ENCODE assay signal across 16 cellular contexts in the genomic region with DNA sequence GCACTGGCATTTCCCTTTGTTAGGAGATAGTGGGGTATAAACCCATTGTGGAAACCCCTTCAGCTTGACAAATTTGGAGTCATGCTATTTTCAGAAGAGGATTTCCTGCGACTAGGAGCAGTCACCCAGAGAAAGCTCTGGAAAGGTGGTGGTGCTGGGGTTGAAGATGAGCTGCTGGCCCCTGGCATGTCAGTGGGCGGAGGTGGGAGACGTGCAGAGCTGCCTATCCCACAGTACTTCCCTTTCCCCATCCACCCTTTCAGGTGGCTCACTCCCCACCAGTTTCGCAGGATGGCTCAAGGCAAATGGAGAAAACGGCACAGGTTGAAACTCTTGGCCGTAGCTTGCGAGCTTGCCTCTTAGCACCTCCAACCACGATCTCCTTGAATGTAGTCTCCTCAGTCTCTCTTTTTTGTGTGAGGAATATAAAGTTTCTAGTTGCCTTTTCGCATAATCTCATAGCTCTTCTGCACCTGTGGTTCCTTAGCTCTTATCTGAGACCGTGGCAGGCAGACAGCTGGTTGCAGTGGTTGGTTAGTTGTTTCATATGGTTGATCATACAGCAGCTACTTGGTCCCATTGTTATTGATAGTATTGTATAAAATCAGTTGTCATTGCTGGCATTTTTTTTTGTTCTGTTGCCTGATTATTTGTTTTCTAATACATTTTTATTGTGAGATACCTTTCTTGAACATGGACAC. TPM values are rescaled to one million over a fixed set of nuclear protein-coding genes. Genes with fewer than 3 reads are reported as not detected.
A peak's percentile ranks its signal among the peaks of the same experiment; 100 is the strongest.
DNase-seq lines count a peak whose midpoint lies in the region; ATAC-seq and TF ChIP-seq lines count a peak whose summit lies in the region.
"Had no signal": no experiment of that assay in that cellular context is flagged by ENCODE, and none has a peak within 500 bp of the region (broad histone marks: within the 10 kb centered on the region; RNA-seq: fewer than 3 reads in every experiment).

No MANE protein-coding gene starts in this region.

- 88% methylated on average over 10 of the region's 10 CpGs for WGBS in upper lobe of left lung, 2 donors

- H3K9me3 Mint-ChIP-seq in activated CD8-positive, alpha-beta T cell treated with anti-CD3 and anti-CD28 coated beads, Interleukin-2, amount 10 ng/mL, durations not matched to agents 7 days and 5 days (ENCODE audit: insufficient read depth), result no peaks in the 10 kb centered on the region
- H3K9me3 Mint-ChIP-seq in activated CD8-positive, alpha-beta T cell treated with anti-CD3 and anti-CD28 coated beads for 36 hours, result no peaks in the 10 kb centered on the region
- H3K9me3 Mint-ChIP-seq in activated B cell treated with CpG ODN at 0.5 μM for 24 hours (no peaks in the 10 kb centered on the region), GM23338 (no peaks in the 10 kb centered on the region)
- no peaks in the 10 kb centered on the region for H3K9me3 Mint-ChIP-seq in activated CD8-positive, alpha-beta memory T cell treated with anti-CD3 and anti-CD28 coated beads, Interleukin-2, amount 10 ng/mL, durations not matched to agents 7 days and 5 days (ENCODE audit: low read depth)

- no peak for TF ChIP-seq CTCF in activated CD8-positive, alpha-beta T cell treated with anti-CD3 and anti-CD28 coated beads for 36 hours (IDR thresholded peaks at IDR 0.05)
- TF ChIP-seq CTCF in activated B cell treated with CpG ODN at 0.5 μM for 24 hours (IDR thresholded peaks at IDR 0.05) (no peak), tibial artery (IDR thresholded peaks at IDR 0.05) (no peak), upper lobe of left lung (IDR thresholded peaks at IDR 0.05) (no peak), GM23338 (conservative IDR thresholded peaks at IDR 0.05; ENCODE audit: low read depth in 2 of 2) (no peak)

- H3K36me3 ChIP-seq in tibial artery, result peaks cover 3 to 15% (median 9%) of the 10 kb centered on the region in 3 donors
- peaks cover 0 to 7% (median 1%) of the 10 kb centered on the region in 4 donors for H3K36me3 ChIP-seq in upper lobe of left lung
- no peaks in the 10 kb centered on the region for H3K36me3 ChIP-seq in GM23338 (ENCODE audit: insufficient read depth)
- H3K36me3 ChIP-seq: SJCRH30 had no signal

- no peaks in the 10 kb centered on the region for H3K9me2 ChIP-seq in GM23338 (ENCODE audit: insufficient read depth)

- POLR2A ChIA-PET in activated CD8-positive, alpha-beta T cell treated with anti-CD3 and anti-CD28 coated beads, Interleukin-2, amount 10 ng/mL, durations not matched to agents 7 days and 5 days (lab: Charles Lee), result no interaction called here
- POLR2A ChIA-PET in activated CD8-positive, alpha-beta T cell treated with anti-CD3 and anti-CD28 coated beads for 36 hours (lab: Charles Lee), result interaction anchor here (0.8 to 1.3 kb wide), 4 partner anchors 9 to 67 kb away, joined by 3 to 4 read pairs (median 4); no protein-coding TSS in a partner anchor
- POLR2A ChIA-PET in activated B cell treated with CpG ODN at 0.5 μM for 24 hours (lab: Charles Lee), result interaction anchor here (1.0 kb wide), 1 partner anchor 173 kb away, joined by 3 read pairs; no protein-coding TSS in a partner anchor

- H3F3A ChIP-seq in GM23338 (replicated peaks; ENCODE audit: low read depth), result no peaks in the 10 kb centered on the region

- H3K27ac ChIP-seq in tibial artery (peak overlapping the region; percentile 54 to 66), upper lobe of left lung (no peak overlapping the region), GM23338 (ENCODE audit: low read depth) (no peak overlapping the region)
- H3K27ac ChIP-seq: SJCRH30 had no signal

- H3K9me3 ChIP-seq in tibial artery (no peaks in the 10 kb centered on the region), upper lobe of left lung (no peaks in the 10 kb centered on the region)
- H3K9me3 ChIP-seq: SJCRH30 had no signal

- CTCF ChIA-PET in activated CD8-positive, alpha-beta T cell treated with anti-CD3 and anti-CD28 coated beads, Interleukin-2, amount 10 ng/mL, durations not matched to agents 7 days and 5 days (lab: Charles Lee), result interaction anchor here (0.9 to 6.4 kb wide), 4 partner anchors 15 to 172 kb away, joined by 3 to 61 read pairs (median 5); no protein-coding TSS in a partner anchor
- CTCF ChIA-PET in activated CD8-positive, alpha-beta T cell treated with anti-CD3 and anti-CD28 coated beads for 36 hours (lab: Charles Lee), result interaction anchor here (0.7 to 4.5 kb wide), 9 partner anchors 15 to 179 kb away, joined by 3 to 37 read pairs (median 4); no protein-coding TSS in a partner anchor
- CTCF ChIA-PET in activated B cell treated with CpG ODN at 0.5 μM for 24 hours (lab: Charles Lee), result interaction anchor here (1.0 to 1.4 kb wide), 5 partner anchors 9 to 24 kb away, joined by 3 to 6 read pairs (median 6); no protein-coding TSS in a partner anchor
- CTCF ChIA-PET in activated CD8-positive, alpha-beta memory T cell treated with anti-CD3 and anti-CD28 coated beads, Interleukin-2, amount 10 ng/mL, durations not matched to agents 7 days and 5 days (lab: Charles Lee), result interaction anchor here (0.9 to 10.0 kb wide), 5 partner anchors 14 to 174 kb away, joined by 3 to 210 read pairs (median 5); no protein-coding TSS in a partner anchor

- H4K20me1 ChIP-seq in GM23338 (replicated peaks; ENCODE audit: insufficient read depth), result no peaks in the 10 kb centered on the region

- H3K4me3 ChIP-seq in tibial artery (no peak overlapping the region), upper lobe of left lung (no peak overlapping the region), GM23338 (no peak overlapping the region)
- H3K4me3 ChIP-seq: SJCRH30 had no signal

- H3K27me3 ChIP-seq in tibial artery (no peaks in the 10 kb centered on the region), upper lobe of left lung (no peaks in the 10 kb centered on the region), GM23338 (ENCODE audit: insufficient read depth) (no peaks in the 10 kb centered on the region)
- H3K27me3 ChIP-seq: SJCRH30 had no signal

- TF ChIP-seq POLR2A in upper lobe of left lung (IDR thresholded peaks at IDR 0.05), result no peak

- H3K4me3 Mint-ChIP-seq in activated CD8-positive, alpha-beta T cell treated with anti-CD3 and anti-CD28 coated beads, Interleukin-2, amount 10 ng/mL, durations not matched to agents 7 days and 5 days, result no peak overlapping the region
- no peak overlapping the region for H3K4me3 Mint-ChIP-seq in activated CD8-positive, alpha-beta T cell treated with anti-CD3 and anti-CD28 coated beads for 36 hours
- H3K4me3 Mint-ChIP-seq in activated B cell treated with CpG ODN at 0.5 μM for 24 hours, result peak overlapping the region; percentile 5
- no peak overlapping the region for H3K4me3 Mint-ChIP-seq in activated CD8-positive, alpha-beta memory T cell treated with anti-CD3 and anti-CD28 coated beads, Interleukin-2, amount 10 ng/mL, durations not matched to agents 7 days and 5 days
- H3K4me3 Mint-ChIP-seq in GM23338, result no peak overlapping the region

- no peak for ATAC-seq in activated CD8-positive, alpha-beta T cell treated with anti-CD3 and anti-CD28 coated beads, Interleukin-2, amount 10 ng/mL, durations not matched to agents 7 days and 5 days
- ATAC-seq in activated CD8-positive, alpha-beta T cell treated with anti-CD3 and anti-CD28 coated beads for 36 hours, result no peak
- ATAC-seq in activated B cell treated with CpG ODN at 0.5 μM for 24 hours (ENCODE audit: low read depth) (no peak), upper lobe of left lung (ENCODE audit: low FRiP score in 2 of 2) (no peak), GM23338 (no peak)
- no peak for ATAC-seq in activated CD8-positive, alpha-beta memory T cell treated with anti-CD3 and anti-CD28 coated beads, Interleukin-2, amount 10 ng/mL, durations not matched to agents 7 days and 5 days
- ATAC-seq: PC-3 had no signal

- no peaks in the 10 kb centered on the region for H3K79me2 ChIP-seq in GM23338 (replicated peaks; ENCODE audit: insufficient read depth)

- no peaks in the 10 kb centered on the region for H3K27me3 Mint-ChIP-seq in activated CD8-positive, alpha-beta T cell treated with anti-CD3 and anti-CD28 coated beads, Interleukin-2, amount 10 ng/mL, durations not matched to agents 7 days and 5 days (ENCODE audit: low read depth)
- H3K27me3 Mint-ChIP-seq in activated CD8-positive, alpha-beta T cell treated with anti-CD3 and anti-CD28 coated beads for 36 hours, result no peaks in the 10 kb centered on the region
- H3K27me3 Mint-ChIP-seq in activated B cell treated with CpG ODN at 0.5 μM for 24 hours (no peaks in the 10 kb centered on the region), GM23338 (ENCODE audit: insufficient read depth, low read depth, poor library complexity) (peaks cover 3% of the 10 kb centered on the region)
- H3K27me3 Mint-ChIP-seq in activated CD8-positive, alpha-beta memory T cell treated with anti-CD3 and anti-CD28 coated beads, Interleukin-2, amount 10 ng/mL, durations not matched to agents 7 days and 5 days, result no peaks in the 10 kb centered on the region

- H3K4me2 ChIP-seq in GM23338, result no peak overlapping the region

- peak overlapping the region; percentile 53 for H3K27ac Mint-ChIP-seq in activated CD8-positive, alpha-beta T cell treated with anti-CD3 and anti-CD28 coated beads, Interleukin-2, amount 10 ng/mL, durations not matched to agents 7 days and 5 days
- no peak overlapping the region for H3K27ac Mint-ChIP-seq in activated CD8-positive, alpha-beta T cell treated with anti-CD3 and anti-CD28 coated beads for 36 hours
- H3K27ac Mint-ChIP-seq in activated B cell treated with CpG ODN at 0.5 μM for 24 hours (no peak overlapping the region), GM23338 (no peak overlapping the region)
- no peak overlapping the region for H3K27ac Mint-ChIP-seq in activated CD8-positive, alpha-beta memory T cell treated with anti-CD3 and anti-CD28 coated beads, Interleukin-2, amount 10 ng/mL, durations not matched to agents 7 days and 5 days

- no peak for DNase-seq in activated CD8-positive, alpha-beta T cell treated with anti-CD3 and anti-CD28 coated beads, Interleukin-2, amount 10 ng/mL, durations not matched to agents 7 days and 5 days
- DNase-seq in activated CD8-positive, alpha-beta T cell treated with anti-CD3 and anti-CD28 coated beads for 36 hours, result no peak
- peak; percentile 40 for DNase-seq in NAMALWA (ENCODE audit: low spot score)
- DNase-seq in activated B cell treated with CpG ODN at 0.5 μM for 24 hours, result no peak
- no peak for DNase-seq in tibial artery
- no peak for DNase-seq in activated CD8-positive, alpha-beta memory T cell treated with anti-CD3 and anti-CD28 coated beads, Interleukin-2, amount 10 ng/mL, durations not matched to agents 7 days and 5 days
- no peak for DNase-seq in upper lobe of left lung
- no peak for DNase-seq in GM23338 (ENCODE audit: low spot score)
- DNase-seq: 8988T, C1 segment of cervical spinal cord, DMS 273 treated with DMSO at 0.1 percent for 48 hours, GF-D8, Kasumi-1, NCI-H446, PC-3 had no signal

- no peak for TF ChIP-seq EP300 in upper lobe of left lung (IDR thresholded peaks at IDR 0.05)

- H3K4me1 Mint-ChIP-seq in activated CD8-positive, alpha-beta T cell treated with anti-CD3 and anti-CD28 coated beads, Interleukin-2, amount 10 ng/mL, durations not matched to agents 7 days and 5 days (ENCODE audit: low read depth), result peaks cover 13% of the 10 kb centered on the region
- H3K4me1 Mint-ChIP-seq in activated CD8-positive, alpha-beta T cell treated with anti-CD3 and anti-CD28 coated beads for 36 hours (ENCODE audit: low read depth), result peaks cover 2% of the 10 kb centered on the region
- peaks cover 88% of the 10 kb centered on the region for H3K4me1 Mint-ChIP-seq in activated B cell treated with CpG ODN at 0.5 μM for 24 hours
- H3K4me1 Mint-ChIP-seq in activated CD8-positive, alpha-beta memory T cell treated with anti-CD3 and anti-CD28 coated beads, Interleukin-2, amount 10 ng/mL, durations not matched to agents 7 days and 5 days, result peaks cover 5% of the 10 kb centered on the region
- no peaks in the 10 kb centered on the region; the same call in 1 of the 3 replicates for H3K4me1 Mint-ChIP-seq in GM23338

- H3K4me1 ChIP-seq in tibial artery (peaks cover 0 to 91% (median 36%) of the 10 kb centered on the region in 4 donors), upper lobe of left lung (no peaks in the 10 kb centered on the region), GM23338 (ENCODE audit: insufficient read depth) (no peaks in the 10 kb centered on the region)

- H3K36me3 Mint-ChIP-seq in activated CD8-positive, alpha-beta T cell treated with anti-CD3 and anti-CD28 coated beads, Interleukin-2, amount 10 ng/mL, durations not matched to agents 7 days and 5 days (ENCODE audit: low read depth), result peaks cover 11% of the 10 kb centered on the region
- peaks cover 1% of the 10 kb centered on the region for H3K36me3 Mint-ChIP-seq in activated CD8-positive, alpha-beta T cell treated with anti-CD3 and anti-CD28 coated beads for 36 hours (ENCODE audit: low read depth)
- peaks cover 22% of the 10 kb centered on the region for H3K36me3 Mint-ChIP-seq in activated B cell treated with CpG ODN at 0.5 μM for 24 hours (ENCODE audit: low read depth)
- H3K36me3 Mint-ChIP-seq in activated CD8-positive, alpha-beta memory T cell treated with anti-CD3 and anti-CD28 coated beads, Interleukin-2, amount 10 ng/mL, durations not matched to agents 7 days and 5 days, result no peaks in the 10 kb centered on the region
- H3K36me3 Mint-ChIP-seq in GM23338 (ENCODE audit: low read depth), result no peaks in the 10 kb centered on the region

- H2AFZ ChIP-seq in GM23338, result no peak overlapping the region

- intact Hi-C loops in activated CD8-positive, alpha-beta T cell treated with anti-CD3 and anti-CD28 coated beads for 36 hours (cut with micrococcal nuclease), result no loop called here
- intact Hi-C loops in activated B cell treated with CpG ODN at 0.5 μM for 24 hours (cut with micrococcal nuclease) (loop anchor here (10.0 kb wide), 1 partner anchor 108 kb away; no protein-coding TSS in a partner anchor), tibial artery (cut with DNase I; ENCODE audit: low total_unique reads) (no loop called here)

RNA-seq across cellular contexts. Expression of gene ADARB1, which starts 48.2 kb away (rescaled TPM):
- total RNA-seq in activated CD8-positive, alpha-beta T cell treated with anti-CD3 and anti-CD28 coated beads, Interleukin-2, amount 10 ng/mL, durations not matched to agents 7 days and 5 days, result 10 to 100 TPM; 52.9 to 66.2 TPM
- 10 to 100 TPM; 36.2 to 37.1 TPM for total RNA-seq in activated CD8-positive, alpha-beta T cell treated with anti-CD3 and anti-CD28 coated beads for 36 hours
- total RNA-seq in activated B cell treated with CpG ODN at 0.5 μM for 24 hours (21.6 and 22.6 TPM in 2 replicates), upper lobe of left lung (10 to 100 TPM; 26.5 to 94.3 (median 42.4) TPM)
- 10 to 100 TPM; 29.4 to 38.3 TPM for total RNA-seq in activated CD8-positive, alpha-beta memory T cell treated with anti-CD3 and anti-CD28 coated beads, Interleukin-2, amount 10 ng/mL, durations not matched to agents 7 days and 5 days
- 6.3 and 14.8 TPM in 2 replicates for total RNA-seq in GM23338 (2014; rRNA removed; shearing (Covaris generic))
- polyA plus RNA-seq in GM23338 (2016; fragmentation: Nextera tagmentation; extraction: Ambion mirVana), result 4.8 and 7.4 TPM in 2 replicates

Comparison
In these comparisons a context has a peak if more than half of its experiments do, and no peak if none do; other contexts are left out.
1. H3K27ac ChIP-seq: peak in tibial artery (2 of 2); none in upper lobe of left lung (0 of 4) and GM23338 (single experiment).